ENCODE assay signal across 11 cellular contexts in the genomic region with DNA sequence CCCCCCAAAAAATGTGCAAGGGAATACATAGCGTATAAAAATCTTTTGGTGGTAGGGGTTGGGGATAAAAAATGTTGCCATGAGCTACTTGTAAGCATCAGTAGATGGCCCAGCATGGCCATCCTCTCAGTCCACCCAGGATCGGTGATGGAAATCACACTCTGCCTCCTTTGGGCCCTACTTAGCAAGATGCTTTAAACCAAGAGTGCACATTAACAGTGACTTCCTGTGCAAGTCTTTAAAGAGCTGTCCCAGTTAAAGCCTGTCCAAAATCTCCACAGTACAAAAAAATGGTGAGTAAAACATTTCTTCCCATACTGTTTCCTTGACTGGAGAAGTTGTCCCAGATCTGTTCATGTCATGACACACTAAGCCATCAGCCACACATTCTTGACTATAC. TPM values are rescaled to one million over a fixed set of nuclear protein-coding genes. Genes with fewer than 3 reads are reported as not detected.
DNase-seq lines count a peak whose midpoint lies in the region; ATAC-seq and TF ChIP-seq lines count a peak whose summit lies in the region.
"Had no signal": no experiment of that assay in that cellular context is flagged by ENCODE, and none has a peak within 500 bp of the region (broad histone marks: within the 10 kb centered on the region; RNA-seq: fewer than 3 reads in every experiment).

No MANE protein-coding gene starts in this region.

- no peak for TF ChIP-seq CTCF in activated CD8-positive, alpha-beta T cell treated with anti-CD3 and anti-CD28 coated beads for 36 hours (IDR thresholded peaks at IDR 0.05)
- TF ChIP-seq CTCF in neutrophil (IDR thresholded peaks at IDR 0.05) = no peak

- ATAC-seq in GM18861 (IDR thresholded peaks at IDR 0.05; ENCODE audit: unreplicated experiment) = peak; percentile 25
- ATAC-seq in HG03196 (IDR thresholded peaks at IDR 0.05; ENCODE audit: unreplicated experiment) = peak; percentile 35
- ATAC-seq in activated CD8-positive, alpha-beta T cell treated with anti-CD3 and anti-CD28 coated beads for 36 hours = peak; percentile 32
- ATAC-seq in HG02571 (IDR thresholded peaks at IDR 0.05; ENCODE audit: unreplicated experiment) = no peak
- ATAC-seq: K562 had no signal

- H3K27ac Mint-ChIP-seq in activated CD8-positive, alpha-beta T cell treated with anti-CD3 and anti-CD28 coated beads for 36 hours = peak overlapping the region; percentile 95

- peak overlapping the region in 1 of 2 experiments; percentile 30 for H3K4me3 ChIP-seq in neutrophil (ENCODE audit: low read depth in 1 of 2, low read length in 1 of 2)
- H3K4me3 ChIP-seq: K562 had no signal

- peaks cover 61% of the 10 kb centered on the region for H3K36me3 Mint-ChIP-seq in activated CD8-positive, alpha-beta T cell treated with anti-CD3 and anti-CD28 coated beads for 36 hours (ENCODE audit: low read depth)

- intact Hi-C loops in activated CD8-positive, alpha-beta T cell treated with anti-CD3 and anti-CD28 coated beads for 36 hours (cut with micrococcal nuclease) = loop anchor here (2.0 to 5.0 kb wide), 2 partner anchors 16 to 35 kb away; no protein-coding TSS in a partner anchor

- POLR2A ChIA-PET in activated CD8-positive, alpha-beta T cell treated with anti-CD3 and anti-CD28 coated beads for 36 hours (lab: Charles Lee) = interaction anchor here (1.0 to 4.4 kb wide), 6 partner anchors 11 to 50 kb away, joined by 3 to 52 read pairs (median 6); a partner anchor contains a TSS

- peaks cover 58 to 61% of the 10 kb centered on the region in 2 experiments for H3K4me1 ChIP-seq in neutrophil (ENCODE audit: control insufficient read depth in 1 of 2, insufficient read depth in 1 of 2, low read depth in 1 of 2, low read length in 1 of 2)

- no peak for DNase-seq in activated CD8-positive, alpha-beta T cell treated with anti-CD3 and anti-CD28 coated beads for 36 hours
- DNase-seq in foreskin melanocyte (no peak), GM19238 (ENCODE audit: insufficient read length, low spot score) (no peak), GM19240 (ENCODE audit: insufficient read length, low spot score) (no peak)
- DNase-seq: NCI-H524 treated with DMSO at 0.1 percent for 48 hours had no signal

- peaks cover 7% of the 10 kb centered on the region for H3K36me3 ChIP-seq in neutrophil
- H3K36me3 ChIP-seq: thoracic aorta had no signal

- no peaks in the 10 kb centered on the region for H3K27me3 Mint-ChIP-seq in activated CD8-positive, alpha-beta T cell treated with anti-CD3 and anti-CD28 coated beads for 36 hours

- no peaks in the 10 kb centered on the region for H3K9me3 ChIP-seq in neutrophil
- H3K9me3 ChIP-seq: thoracic aorta had no signal

- CTCF ChIA-PET in activated CD8-positive, alpha-beta T cell treated with anti-CD3 and anti-CD28 coated beads for 36 hours (lab: Charles Lee) = interaction anchor here (1.1 to 2.4 kb wide), 5 partner anchors 13 to 103 kb away, joined by 3 to 10 read pairs (median 4); no protein-coding TSS in a partner anchor

- peaks cover 9% of the 10 kb centered on the region for H3K9me3 Mint-ChIP-seq in activated CD8-positive, alpha-beta T cell treated with anti-CD3 and anti-CD28 coated beads for 36 hours

- H3K27me3 ChIP-seq in neutrophil = no peaks in the 10 kb centered on the region

- H3K4me1 Mint-ChIP-seq in activated CD8-positive, alpha-beta T cell treated with anti-CD3 and anti-CD28 coated beads for 36 hours (ENCODE audit: low read depth) = peaks cover 83% of the 10 kb centered on the region

- peak overlapping the region; percentile 81 for H3K4me3 Mint-ChIP-seq in activated CD8-positive, alpha-beta T cell treated with anti-CD3 and anti-CD28 coated beads for 36 hours

- H3K27ac ChIP-seq in neutrophil = peak overlapping the region; percentile 99

RNA-seq across cellular contexts. Expression of a gene that starts 18.0 kb away (rescaled TPM):
- total RNA-seq in activated CD8-positive, alpha-beta T cell treated with anti-CD3 and anti-CD28 coated beads for 36 hours = 100 to 1,000 TPM; 131 to 132 TPM
